ENCODE assay signal across 14 cellular contexts in the genomic region with DNA sequence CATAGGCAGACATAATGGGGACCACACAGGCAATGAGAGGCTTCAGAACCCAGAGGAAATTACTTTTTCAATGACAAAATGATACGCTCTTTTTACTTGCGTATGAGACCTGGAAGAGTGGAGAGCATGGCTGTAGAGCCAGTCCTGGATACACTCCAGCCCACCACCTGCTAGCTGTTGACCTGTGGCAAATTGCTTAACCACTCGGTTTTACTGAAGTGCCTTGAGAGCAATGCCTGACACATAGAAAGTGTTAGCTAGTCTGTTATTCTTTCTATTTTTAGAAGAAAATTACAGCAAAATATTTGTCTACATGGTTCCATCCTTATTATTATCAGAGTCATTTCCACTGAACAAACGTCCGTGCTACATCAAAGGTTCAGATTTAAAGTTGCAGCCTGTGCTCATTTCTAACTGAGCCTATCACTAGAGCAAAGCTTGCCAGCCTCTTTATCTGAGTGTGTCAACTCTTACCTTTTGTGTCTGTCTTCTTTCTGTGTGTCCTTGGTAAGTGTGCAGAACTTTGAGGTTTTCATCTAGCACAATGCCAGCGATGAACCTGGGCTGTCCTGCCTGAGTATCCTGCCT. TPM values are rescaled to one million over a fixed set of nuclear protein-coding genes. Genes with fewer than 3 reads are reported as not detected.
A peak's percentile ranks its signal among the peaks of the same experiment; 100 is the strongest.
DNase-seq lines count a peak whose midpoint lies in the region; ATAC-seq and TF ChIP-seq lines count a peak whose summit lies in the region.
"Had no signal": no experiment of that assay in that cellular context is flagged by ENCODE, and none has a peak within 500 bp of the region (broad histone marks: within the 10 kb centered on the region; RNA-seq: fewer than 3 reads in every experiment).

No MANE protein-coding gene starts in this region.

- H3K36me3 ChIP-seq in upper lobe of right lung = peaks cover 4% of the 10 kb centered on the region

- H3K27me3 ChIP-seq in upper lobe of right lung = no peaks in the 10 kb centered on the region

- intact Hi-C loops in upper lobe of right lung (cut with DNase I) = no loop called here

- DNase-seq in stimulated activated naive CD8-positive, alpha-beta T cell treated with anti-CD3 and anti-CD28 coated beads, Interleukin-15, Interleukin-2, amounts not matched to agents 100 U/mL and 50 U/mL, for 24 hours = no peak
- DNase-seq in NCI-H345 (lab: John Stamatoyannopoulos, UW) (peak; percentile 44), cerebellar cortex (ENCODE audit: low spot score) (peak; percentile 52), upper lobe of right lung (peak; percentile 71), NCI-H2196 (lab: John Stamatoyannopoulos, UW; ENCODE audit: unreplicated experiment) (no peak), AG08396 (ENCODE audit: low spot score) (no peak)
- DNase-seq: activated CD4-positive, alpha-beta T cell treated with anti-CD3 and anti-CD28 coated beads for 48 hours; erythroblast; NCI-H446; SK-N-SH had no signal

- H3K9me3 Mint-ChIP-seq in stimulated activated naive CD8-positive, alpha-beta T cell treated with anti-CD3 and anti-CD28 coated beads, Interleukin-15, Interleukin-2, amounts not matched to agents 100 ng/mL and 50 ng/mL, for 24 hours = no peaks in the 10 kb centered on the region

- no peaks in the 10 kb centered on the region for H3K27me3 Mint-ChIP-seq in stimulated activated naive CD8-positive, alpha-beta T cell treated with anti-CD3 and anti-CD28 coated beads, Interleukin-15, Interleukin-2, amounts not matched to agents 100 ng/mL and 50 ng/mL, for 24 hours

- peak overlapping the region; percentile 36 for H3K4me3 Mint-ChIP-seq in stimulated activated naive CD8-positive, alpha-beta T cell treated with anti-CD3 and anti-CD28 coated beads, Interleukin-15, Interleukin-2, amounts not matched to agents 100 ng/mL and 50 ng/mL, for 24 hours

- H3K27ac ChIP-seq in upper lobe of right lung = no peak overlapping the region

- H3K27ac Mint-ChIP-seq in stimulated activated naive CD8-positive, alpha-beta T cell treated with anti-CD3 and anti-CD28 coated beads, Interleukin-15, Interleukin-2, amounts not matched to agents 100 ng/mL and 50 ng/mL, for 24 hours = peak overlapping the region; percentile 99

- no peak for ATAC-seq in stimulated activated naive CD8-positive, alpha-beta T cell treated with anti-CD3 and anti-CD28 coated beads, Interleukin-15, Interleukin-2, amounts not matched to agents 100 U/mL and 50 U/mL, for 24 hours
- ATAC-seq in upper lobe of right lung = peak; percentile 76
- no peak for ATAC-seq in HG03196 (IDR thresholded peaks at IDR 0.05; ENCODE audit: unreplicated experiment)

- no peaks in the 10 kb centered on the region for H3K9me3 ChIP-seq in upper lobe of right lung
- H3K9me3 ChIP-seq: Caco-2, SK-N-SH had no signal

- H3K4me1 ChIP-seq in upper lobe of right lung = peaks cover 26% of the 10 kb centered on the region
- H3K4me1 ChIP-seq: Caco-2 had no signal

- peaks cover 62% of the 10 kb centered on the region for H3K36me3 Mint-ChIP-seq in stimulated activated naive CD8-positive, alpha-beta T cell treated with anti-CD3 and anti-CD28 coated beads, Interleukin-15, Interleukin-2, amounts not matched to agents 100 ng/mL and 50 ng/mL, for 24 hours (ENCODE audit: low read depth)

- peaks cover 93% of the 10 kb centered on the region for H3K4me1 Mint-ChIP-seq in stimulated activated naive CD8-positive, alpha-beta T cell treated with anti-CD3 and anti-CD28 coated beads, Interleukin-15, Interleukin-2, amounts not matched to agents 100 ng/mL and 50 ng/mL, for 24 hours (ENCODE audit: low read depth)

- TF ChIP-seq CTCF in upper lobe of right lung (IDR thresholded peaks at IDR 0.05) = no peak

- H3K4me3 ChIP-seq in upper lobe of right lung = no peak overlapping the region
- H3K4me3 ChIP-seq: skin epidermis had no signal

RNA-seq across cellular contexts. Expression of a gene that starts 9.6 kb away (rescaled TPM):
- 13.6 TPM for total RNA-seq in upper lobe of right lung
- total RNA-seq: Caco-2 had no signal

RNA-seq across cellular contexts. Expression of a gene that starts 58.6 kb away (rescaled TPM):
- total RNA-seq in upper lobe of right lung = 0.58 TPM
- total RNA-seq: Caco-2 had no signal

Comparison
In these comparisons a context has a peak if more than half of its experiments do, and no peak if none do; other contexts are left out.
1. DNase-seq: peak in NCI-H345 (single experiment), cerebellar cortex (single experiment) and upper lobe of right lung (single experiment); none in stimulated activated naive CD8-positive, alpha-beta T cell treated with anti-CD3 and anti-CD28 coated beads, Interleukin-15, Interleukin-2, amounts not matched to agents 100 U/mL and 50 U/mL, for 24 hours (single experiment), NCI-H2196 (single experiment) and AG08396 (single experiment).